Comparison of ENCODE assay signal across 14 cellular contexts in genomic region chr1:41840592-41841246, GRCh38.
DNase-seq lines count a peak whose midpoint lies in the region; ATAC-seq, FAIRE-seq and TF ChIP-seq lines count a peak whose summit lies in the region.
"Had no signal": no experiment of that assay in that cellular context is flagged by ENCODE, and none has a peak within 500 bp of the region (broad histone marks: within the 10 kb centered on the region; RNA-seq: fewer than 3 reads in every experiment).

No MANE protein-coding gene starts in this region.

- no peaks in the 10 kb centered on the region for H3K27me3 ChIP-seq in RWPE2 (ENCODE audit: insufficient read depth, poor library complexity, severe bottlenecking)
- H3K27me3 ChIP-seq in heart right ventricle = no peaks in the 10 kb centered on the region
- H3K27me3 ChIP-seq: tibial nerve had no signal

- TF ChIP-seq CTCF in RWPE2 (IDR thresholded peaks at IDR 0.05; ENCODE audit: poor library complexity, severe bottlenecking) = peak; percentile 33
- TF ChIP-seq CTCF in heart right ventricle (IDR thresholded peaks at IDR 0.05) = no peak

- H3K9me3 ChIP-seq in RWPE2 (ENCODE audit: severe bottlenecking) (no peaks in the 10 kb centered on the region), heart right ventricle (no peaks in the 10 kb centered on the region)
- H3K9me3 ChIP-seq: A549, tibial nerve had no signal

- H3K4me3 ChIP-seq in RWPE2 (ENCODE audit: severe bottlenecking) (no peak overlapping the region), heart right ventricle (no peak overlapping the region)
- H3K4me3 ChIP-seq: A549, tibial nerve had no signal

- H3K36me3 ChIP-seq in RWPE2 (ENCODE audit: low read depth) (no peaks in the 10 kb centered on the region), heart right ventricle (no peaks in the 10 kb centered on the region)
- H3K36me3 ChIP-seq: tibial nerve had no signal

- WGBS in heart right ventricle, 2 donors = 67 to 75% methylated on average over 8 of the region's 8 CpGs

- ATAC-seq in Right ventricle myocardium superior (ENCODE audit: poor library complexity) (peak; percentile 48), Right ventricle myocardium inferior (no peak), RWPE2 (ENCODE audit: low read depth) (peak; percentile 87), heart right ventricle (peak in 4 of 8 donors; percentile 28 to 79 (median 46)), GM19452 (IDR thresholded peaks at IDR 0.05; ENCODE audit: unreplicated experiment) (no peak)
- ATAC-seq: A549 had no signal

- FAIRE-seq in urothelium cell line (lab: Jason Lieb, UNC) = no peak
- FAIRE-seq: A549 had no signal

- intact Hi-C loops in Right ventricle myocardium superior (cut with DNase I) (no loop called here), Right ventricle myocardium inferior (cut with DNase I) (loop anchor here (10.0 kb wide), 1 partner anchor 76 kb away; no protein-coding TSS in a partner anchor), heart right ventricle (cut with DNase I) (loop anchor here in 1 of 10 donors (10.0 kb wide), 1 partner anchor 194 kb away; no protein-coding TSS in a partner anchor)

- DNase-seq in Right ventricle myocardium superior = peak; percentile 62
- DNase-seq in Right ventricle myocardium inferior (ENCODE audit: missing footprints) = no peak
- no peak for DNase-seq in RWPE2 (ENCODE audit: low spot score)
- DNase-seq in heart right ventricle = peak; percentile 15 to 42
- DNase-seq in urothelium cell line (ENCODE audit: low spot score) = peak; percentile 41
- DNase-seq in GF-D8 (lab: John Stamatoyannopoulos, UW) = no peak
- DNase-seq in NCI-H2227 treated with DMSO at 0.1 percent for 48 hours (lab: John Stamatoyannopoulos, UW) = no peak
- DNase-seq: activated naive CD4-positive, alpha-beta T cell; occipital lobe had no signal

- H3K4me1 ChIP-seq in RWPE2 (ENCODE audit: insufficient read depth, poor library complexity, severe bottlenecking) (peaks cover 22% of the 10 kb centered on the region), heart right ventricle (peaks cover 3 to 38% (median 16%) of the 10 kb centered on the region in 9 donors)

- H3K27ac ChIP-seq in RWPE2 (ENCODE audit: poor library complexity, severe bottlenecking) (peak overlapping the region; percentile 67), heart right ventricle (no peak overlapping the region)
- H3K27ac ChIP-seq: A549, epithelial cell of prostate, KMS-11, tibial nerve had no signal

Comparison
In these comparisons a context has a peak if more than half of its experiments do, and no peak if none do; other contexts are left out.
1. ATAC-seq: peak in Right ventricle myocardium superior (single experiment) and RWPE2 (single experiment); none in Right ventricle myocardium inferior (single experiment) and GM19452 (single experiment).
2. DNase-seq: peak in Right ventricle myocardium superior (single experiment), heart right ventricle (2 of 2) and urothelium cell line (single experiment); none in Right ventricle myocardium inferior (single experiment), RWPE2 (single experiment), GF-D8 (single experiment) and NCI-H2227 treated with DMSO at 0.1 percent for 48 hours (single experiment).